ENCODE assay signal across 36 cellular contexts in genomic region chr5:160180931-160181330, GRCh38. TPM values are rescaled to one million over a fixed set of nuclear protein-coding genes. Genes with fewer than 3 reads are reported as not detected.
"Had no signal": no experiment of that assay in that cellular context is flagged by ENCODE, and none has a peak within 500 bp of the region (broad histone marks: within the 10 kb centered on the region; RNA-seq: fewer than 3 reads in every experiment).

No MANE protein-coding gene starts in this region.

- H3K27me3 ChIP-seq: colonic mucosa, esophagus muscularis mucosa, foreskin keratinocyte, gastroesophageal sphincter, heart right ventricle, left lung, ovary, sigmoid colon, tibial nerve, upper lobe of left lung had no signal

- H3K27ac ChIP-seq: colonic mucosa, esophagus muscularis mucosa, foreskin keratinocyte, gastroesophageal sphincter, heart right ventricle, left lung, ovary, psoas muscle, sigmoid colon, thoracic aorta, tibial nerve, upper lobe of left lung had no signal

- H3K4me3 ChIP-seq: colonic mucosa, esophagus muscularis mucosa, gastroesophageal sphincter, heart right ventricle, left lung, ovary, psoas muscle, sigmoid colon, thoracic aorta, tibial nerve, upper lobe of left lung had no signal

- H3K9me3 ChIP-seq: colonic mucosa, esophagus muscularis mucosa, gastroesophageal sphincter, heart right ventricle, left lung, ovary, psoas muscle, sigmoid colon, thoracic aorta, tibial nerve, upper lobe of left lung had no signal

- H3K27ac Mint-ChIP-seq: nephron; stimulated activated memory B cell treated with anti-CD40 and anti-IgM and Interleukin-4, amounts not matched to agents 10 μg/mL and 1 μg/mL and 100 μg/mL, for 72 hours had no signal

- FAIRE-seq: endothelial cell of umbilical vein, islet of Langerhans, urothelium cell line had no signal

- H3K36me3 Mint-ChIP-seq: stimulated activated memory B cell treated with anti-CD40 and anti-IgM and Interleukin-4, amounts not matched to agents 10 μg/mL and 1 μg/mL and 100 μg/mL, for 72 hours had no signal

- H3K9me3 Mint-ChIP-seq: stimulated activated memory B cell treated with anti-CD40 and anti-IgM and Interleukin-4, amounts not matched to agents 10 μg/mL and 1 μg/mL and 100 μg/mL, for 72 hours had no signal

- H3K4me3 Mint-ChIP-seq: naive thymus-derived CD4-positive, alpha-beta T cell; nephron; stimulated activated memory B cell treated with anti-CD40 and anti-IgM and Interleukin-4, amounts not matched to agents 10 μg/mL and 1 μg/mL and 100 μg/mL, for 72 hours had no signal

- DNase-seq: colonic mucosa; dermis blood vessel endothelial cell; effector memory CD4-positive, alpha-beta T cell; foreskin keratinocyte; heart right ventricle; hippocampal formation; left cardiac atrium; left lung; mesenchymal stem cell; midbrain; naive thymus-derived CD4-positive, alpha-beta T cell; nucleus accumbens; ovary; posterior cingulate gyrus; psoas muscle; right cardiac atrium; sigmoid colon; stimulated activated CD4-positive, alpha-beta T cell treated with anti-CD3 and anti-CD28 coated beads, Interleukin-4, amount 100 ng/mL, for 4 hours; stimulated activated naive CD8-positive, alpha-beta T cell treated with anti-CD3 and anti-CD28 coated beads, Interleukin-15, Interleukin-2, amounts not matched to agents 100 U/mL and 50 U/mL, for 24 hours; upper lobe of left lung had no signal

- H3K36me3 ChIP-seq: colonic mucosa, esophagus muscularis mucosa, gastroesophageal sphincter, heart right ventricle, left lung, ovary, sigmoid colon, thoracic aorta, tibial nerve, upper lobe of left lung had no signal

- H3K4me1 ChIP-seq: colonic mucosa, foreskin keratinocyte, left lung, psoas muscle, upper lobe of left lung had no signal

RNA-seq across cellular contexts. Expression of gene FABP6, which starts 48.4 kb away (rescaled TPM):
- total RNA-seq: colonic mucosa, dermis blood vessel endothelial cell, endothelial cell of umbilical vein, epithelial cell of proximal tubule, esophagus muscularis mucosa, fibroblast of lung, foreskin keratinocyte, gastroesophageal sphincter, kidney epithelial cell, lung microvascular endothelial cell, mucosa of gallbladder, renal cortical epithelial cell, right cardiac atrium, skeletal muscle tissue, thoracic aorta, tibial nerve had no signal
- polyA plus RNA-seq: endothelial cell of umbilical vein; fibroblast of lung; naive thymus-derived CD4-positive, alpha-beta T cell had no signal
